ENCODE assay signal across 9 cellular contexts in genomic region chr7:82481499-82482097, GRCh38. TPM values are rescaled to one million over a fixed set of nuclear protein-coding genes. Genes with fewer than 3 reads are reported as not detected.
DNase-seq lines count a peak whose midpoint lies in the region; ATAC-seq and TF ChIP-seq lines count a peak whose summit lies in the region.
"Had no signal": no experiment of that assay in that cellular context is flagged by ENCODE, and none has a peak within 500 bp of the region (broad histone marks: within the 10 kb centered on the region; RNA-seq: fewer than 3 reads in every experiment).

No MANE protein-coding gene starts in this region.

- WGBS in psoas muscle, 3 donors = 87 to 91% (median 87%) methylated on average over 3 of the region's 3 CpGs

- peaks cover 3% of the 10 kb centered on the region for H3K27me3 Mint-ChIP-seq in HFFc6 (ENCODE audit: insufficient read depth)
- no peaks in the 10 kb centered on the region for H3K27me3 Mint-ChIP-seq in stimulated activated naive B cell treated with anti-CD40 and anti-IgM and Interleukin-4, amounts not matched to agents 10 μg/mL and 1 μg/mL and 100 μg/mL, for 72 hours
- H3K27me3 Mint-ChIP-seq: CD4-positive, CD25-positive, alpha-beta regulatory T cell had no signal

- no peaks in the 10 kb centered on the region for H3K27me3 ChIP-seq in psoas muscle (ENCODE audit: insufficient read depth in 3 of 3, low read length in 2 of 3)

- peak in 2 of 4 donors; percentile 58 to 71 for ATAC-seq in psoas muscle
- no peak for ATAC-seq in stimulated activated naive B cell treated with anti-CD40 and anti-IgM and Interleukin-4, amounts not matched to agents 10 μg/mL and 1 μg/mL and 100 μg/mL, for 72 hours (replicated peaks)

- H3K27ac Mint-ChIP-seq in HFFc6 = no peak overlapping the region
- no peak overlapping the region for H3K27ac Mint-ChIP-seq in stimulated activated naive B cell treated with anti-CD40 and anti-IgM and Interleukin-4, amounts not matched to agents 10 μg/mL and 1 μg/mL and 100 μg/mL, for 72 hours
- H3K27ac Mint-ChIP-seq: CD4-positive, CD25-positive, alpha-beta regulatory T cell had no signal

- no peaks in the 10 kb centered on the region for H3K36me3 Mint-ChIP-seq in HFFc6 (ENCODE audit: low read depth)
- no peaks in the 10 kb centered on the region for H3K36me3 Mint-ChIP-seq in stimulated activated naive B cell treated with anti-CD40 and anti-IgM and Interleukin-4, amounts not matched to agents 10 μg/mL and 1 μg/mL and 100 μg/mL, for 72 hours
- H3K36me3 Mint-ChIP-seq: CD4-positive, CD25-positive, alpha-beta regulatory T cell had no signal

- H3K4me3 ChIP-seq in epithelial cell of proximal tubule (ENCODE audit: low read depth, low read length) (no peak overlapping the region), psoas muscle (no peak overlapping the region)

- no peak overlapping the region for H3K27ac ChIP-seq in psoas muscle

- peaks cover 2% of the 10 kb centered on the region for H3K9me3 ChIP-seq in psoas muscle

- H3K4me1 ChIP-seq in psoas muscle = peaks cover 15% of the 10 kb centered on the region

- peak; percentile 66 for DNase-seq in NCI-H2171 treated with DMSO at 0.1 percent for 48 hours (lab: John Stamatoyannopoulos, UW)
- DNase-seq in NCI-H2171 (lab: John Stamatoyannopoulos, UW) = no peak
- peak; percentile 8 for DNase-seq in HFFc6
- peak; percentile 11 for DNase-seq in NCI-H774 (lab: John Stamatoyannopoulos, UW)
- DNase-seq in epithelial cell of proximal tubule (ENCODE audit: low read depth) = no peak
- DNase-seq in psoas muscle = no peak
- no peak for DNase-seq in stimulated activated naive B cell treated with anti-CD40 and anti-IgM and Interleukin-4, amounts not matched to agents 10 μg/mL and 1 μg/mL and 100 μg/mL, for 72 hours
- DNase-seq in activated naive CD4-positive, alpha-beta T cell (lab: John Stamatoyannopoulos, UW) = no peak

- no peak overlapping the region for H3K4me3 Mint-ChIP-seq in HFFc6
- no peak overlapping the region for H3K4me3 Mint-ChIP-seq in stimulated activated naive B cell treated with anti-CD40 and anti-IgM and Interleukin-4, amounts not matched to agents 10 μg/mL and 1 μg/mL and 100 μg/mL, for 72 hours
- H3K4me3 Mint-ChIP-seq: CD4-positive, CD25-positive, alpha-beta regulatory T cell had no signal

- intact Hi-C loops in psoas muscle (cut with DNase I) = loop anchor here (5.0 to 10.0 kb wide), 3 partner anchors 247 to 437 kb away; no protein-coding TSS in a partner anchor

- TF ChIP-seq CTCF in HFFc6 (IDR thresholded peaks at IDR 0.05) = peak; percentile 91
- TF ChIP-seq CTCF in epithelial cell of proximal tubule (conservative IDR thresholded peaks at IDR 0.05; ENCODE audit: low read depth, low read length) = peak; percentile 71
- peak; percentile 83 for TF ChIP-seq CTCF in psoas muscle (IDR thresholded peaks at IDR 0.05)

- no peaks in the 10 kb centered on the region for H3K36me3 ChIP-seq in psoas muscle (ENCODE audit: insufficient read depth in 1 of 2, low read depth in 1 of 2)

- H3K4me1 Mint-ChIP-seq in HFFc6 (ENCODE audit: low read depth) = no peaks in the 10 kb centered on the region
- H3K4me1 Mint-ChIP-seq in stimulated activated naive B cell treated with anti-CD40 and anti-IgM and Interleukin-4, amounts not matched to agents 10 μg/mL and 1 μg/mL and 100 μg/mL, for 72 hours = no peaks in the 10 kb centered on the region
- H3K4me1 Mint-ChIP-seq: CD4-positive, CD25-positive, alpha-beta regulatory T cell had no signal

- H3K9me3 Mint-ChIP-seq in HFFc6 = peaks cover 5% of the 10 kb centered on the region
- H3K9me3 Mint-ChIP-seq in stimulated activated naive B cell treated with anti-CD40 and anti-IgM and Interleukin-4, amounts not matched to agents 10 μg/mL and 1 μg/mL and 100 μg/mL, for 72 hours = no peaks in the 10 kb centered on the region

RNA-seq across cellular contexts. Expression of gene CACNA2D1, which starts 38.0 kb away (rescaled TPM):
- total RNA-seq in HFFc6 (2021; fragmentation: NEBNext Ultra II Directional; extraction: Animal tissue kit (Norgen Biotek cat#: 25700)) = 10 to 100 TPM; 34.9 to 43.6 (median 36.8) TPM
- total RNA-seq in epithelial cell of proximal tubule (3.5 and 6.1 TPM in 2 replicates), psoas muscle (100 to 1,000 TPM in 3 of 4 donors, 10 to 100 TPM in 1; 97.5 to 167 (median 127) TPM)
- polyA plus RNA-seq in psoas muscle = 10 to 100 TPM; 10.2 to 62.6 (median 19.8) TPM
- total RNA-seq: CD4-positive, CD25-positive, alpha-beta regulatory T cell had no signal
- polyA plus RNA-seq: CD4-positive, CD25-positive, alpha-beta regulatory T cell had no signal

Comparison
In these comparisons a context has a peak if more than half of its experiments do, and no peak if none do; other contexts are left out.
1. DNase-seq: peak in NCI-H2171 treated with DMSO at 0.1 percent for 48 hours (single experiment), HFFc6 (single experiment) and NCI-H774 (single experiment); none in NCI-H2171 (single experiment), epithelial cell of proximal tubule (single experiment), psoas muscle (0 of 2), stimulated activated naive B cell treated with anti-CD40 and anti-IgM and Interleukin-4, amounts not matched to agents 10 μg/mL and 1 μg/mL and 100 μg/mL, for 72 hours (single experiment) and activated naive CD4-positive, alpha-beta T cell (0 of 4).
2. Peak in every context shown above with its lines, with median percentiles within 50 percentile points of each other: CTCF ChIP-seq.